ENCODE assay signal across 20 cellular contexts in genomic region chr6:79985128-79985527, GRCh38. TPM values are rescaled to one million over a fixed set of nuclear protein-coding genes. Genes with fewer than 3 reads are reported as not detected.
DNase-seq lines count a peak whose midpoint lies in the region; ATAC-seq and TF ChIP-seq lines count a peak whose summit lies in the region.
"Had no signal": no experiment of that assay in that cellular context is flagged by ENCODE, and none has a peak within 500 bp of the region (broad histone marks: within the 10 kb centered on the region; RNA-seq: fewer than 3 reads in every experiment).

No MANE protein-coding gene starts in this region.

- peak overlapping the region; percentile 91 for H3K27ac Mint-ChIP-seq in T-helper 17 cell
- H3K27ac Mint-ChIP-seq: CD14-positive monocyte had no signal

- peak; percentile 43 for ATAC-seq in GM21390 (IDR thresholded peaks at IDR 0.05; ENCODE audit: unreplicated experiment)
- ATAC-seq in T-helper 17 cell: no peak
- ATAC-seq: PC-3, SK-N-SH treated with all-trans-retinoic acid at 6 μM for 48 hours had no signal

- H3K27me3 Mint-ChIP-seq in T-helper 17 cell: no peaks in the 10 kb centered on the region

- no peaks in the 10 kb centered on the region for H4K20me1 ChIP-seq in DOHH2 (ENCODE audit: control insufficient read depth, insufficient read depth, low read depth, low read length)

- H3K27ac ChIP-seq in DOHH2 (ENCODE audit: low read depth, low read length): no peak overlapping the region
- H3K27ac ChIP-seq: GM23248, RWPE1 had no signal

- H3K4me3 Mint-ChIP-seq in T-helper 17 cell: no peak overlapping the region
- H3K4me3 Mint-ChIP-seq: CD14-positive monocyte, T-cell had no signal

- peaks cover 15% of the 10 kb centered on the region for H3K4me1 ChIP-seq in DOHH2 (ENCODE audit: control insufficient read depth, low read length)

- H3K79me2 ChIP-seq in DOHH2 (ENCODE audit: control insufficient read depth, low read length): no peaks in the 10 kb centered on the region

- H3K4me3 ChIP-seq in DOHH2 (ENCODE audit: low read length): peak overlapping the region; percentile 15
- H3K4me3 ChIP-seq: GM23248 had no signal

- H3K4me2 ChIP-seq in DOHH2 (ENCODE audit: low read length): peak overlapping the region; percentile 39

- TF ChIP-seq CTCF in DOHH2 (IDR thresholded peaks at IDR 0.05; ENCODE audit: low read depth, low read length, poor library complexity, severe bottlenecking): no peak

- H3K27me3 ChIP-seq in DOHH2 (ENCODE audit: control insufficient read depth, low read length): no peaks in the 10 kb centered on the region

- no peaks in the 10 kb centered on the region for H3F3A ChIP-seq in DOHH2 (ENCODE audit: control insufficient read depth, insufficient read depth)

- H3K9me3 ChIP-seq in DOHH2 (ENCODE audit: control insufficient read depth, insufficient read depth, low read length): no peaks in the 10 kb centered on the region
- H3K9me3 ChIP-seq in T-helper 17 cell (ENCODE audit: control insufficient read depth, low read length, poor library complexity, severe bottlenecking): no peaks in the 10 kb centered on the region

- peaks cover 31% of the 10 kb centered on the region for H3K4me1 Mint-ChIP-seq in T-helper 17 cell
- H3K4me1 Mint-ChIP-seq: CD14-positive monocyte had no signal

- no peaks in the 10 kb centered on the region for H3K9me2 ChIP-seq in DOHH2 (replicated peaks; ENCODE audit: control insufficient read depth, low read length)

- H3K36me3 Mint-ChIP-seq in T-helper 17 cell (ENCODE audit: low read depth): no peaks in the 10 kb centered on the region
- H3K36me3 Mint-ChIP-seq: CD14-positive monocyte, T-cell had no signal

- H3K36me3 ChIP-seq in DOHH2 (ENCODE audit: control insufficient read depth, low read length): no peaks in the 10 kb centered on the region

- DNase-seq in T-helper 17 cell (no peak), medulla oblongata (ENCODE audit: extremely low spot score) (no peak), superior temporal gyrus (ENCODE audit: extremely low spot score) (no peak), mesenteric fat pad (ENCODE audit: low spot score) (no peak), NCI-H510A (lab: John Stamatoyannopoulos, UW) (no peak)
- DNase-seq: GF-D8, GM23248, HCEC 1CT, NCI-H1105 treated with DMSO at 0.1 percent for 48 hours, NCI-H1694 treated with DMSO at 0.1 percent for 48 hours, NCI-H2227 treated with DMSO at 0.1 percent for 48 hours, NCI-H524, PC-3, SIG-M5, T-cell had no signal

RNA-seq across cellular contexts. Expression of gene TTK, which starts 19.3 kb away (rescaled TPM):
- total RNA-seq in T-helper 17 cell (1 to 10 TPM in 1 of 2 donors, under 1 TPM in 1; 0.85 to 1.2 TPM), mesenteric fat pad (0.58 TPM)

RNA-seq across cellular contexts. Expression of gene ELOVL4, which starts 37.8 kb away (rescaled TPM):
- 1 to 10 TPM; 3.9 to 5.1 TPM for total RNA-seq in T-helper 17 cell
- 0.58 TPM for total RNA-seq in mesenteric fat pad
